Comparison of ENCODE assay signal across 8 cellular contexts in genomic region chr1:218377143-218377660, GRCh38. TPM values are rescaled to one million over a fixed set of nuclear protein-coding genes. Genes with fewer than 3 reads are reported as not detected.
A peak's percentile ranks its signal among the peaks of the same experiment; 100 is the strongest.
DNase-seq lines count a peak whose midpoint lies in the region; ATAC-seq and TF ChIP-seq lines count a peak whose summit lies in the region.

No MANE protein-coding gene starts in this region.

- H3K9me3 ChIP-seq in A673 (ENCODE audit: low read depth, low read length, poor library complexity, severe bottlenecking) (no peaks in the 10 kb centered on the region), tibial nerve (no peaks in the 10 kb centered on the region)

- DNase-seq in A673 (ENCODE audit: low spot score) (peak; percentile 76), activated B cell treated with CpG ODN at 0.5 μM for 24 hours (peak; percentile 22), dermis blood vessel endothelial cell (peak; percentile 65), NCI-H128 (lab: John Stamatoyannopoulos, UW; ENCODE audit: unreplicated experiment) (no peak), tibial nerve (ENCODE audit: low spot score in 2 of 2) (no peak)
- peak; percentile 25 to 48 for DNase-seq in stimulated activated CD4-positive, alpha-beta T cell treated with anti-CD3 and anti-CD28 coated beads, Interleukin-2, amount 100 ng/mL, for 48 hours

- intact Hi-C loops in A673 (cut with micrococcal nuclease; ENCODE audit: unreplicated experiment) (no loop called here), activated B cell treated with CpG ODN at 0.5 μM for 24 hours (cut with micrococcal nuclease) (loop anchor here (1.0 kb wide), 2 partner anchors 26 to 30 kb away; no protein-coding TSS in a partner anchor)

- peaks cover 19% of the 10 kb centered on the region for H3K4me1 Mint-ChIP-seq in activated B cell treated with CpG ODN at 0.5 μM for 24 hours

- H3K27ac ChIP-seq in A673 (ENCODE audit: low read depth, low read length, poor library complexity, severe bottlenecking) (peak overlapping the region; percentile 27), tibial nerve (no peak overlapping the region)

- no peak for TF ChIP-seq EP300 in tibial nerve (IDR thresholded peaks at IDR 0.05)

- peaks cover 15% of the 10 kb centered on the region for H3K4me1 ChIP-seq in A673 (ENCODE audit: insufficient read depth, low read length, poor library complexity, severe bottlenecking)
- H3K4me1 ChIP-seq in tibial nerve, result peaks cover 0 to 36% (median 8%) of the 10 kb centered on the region in 4 donors

- TF ChIP-seq CTCF in A673 (conservative IDR thresholded peaks at IDR 0.05; ENCODE audit: low read depth, low read length), result no peak
- TF ChIP-seq CTCF in activated B cell treated with CpG ODN at 0.5 μM for 24 hours (IDR thresholded peaks at IDR 0.05), result no peak
- no peak for TF ChIP-seq CTCF in tibial nerve (IDR thresholded peaks at IDR 0.05)

- no peak overlapping the region for H3K27ac Mint-ChIP-seq in activated B cell treated with CpG ODN at 0.5 μM for 24 hours

- WGBS in tibial nerve, 2 donors, result 52 to 55% methylated on average over 4 of the region's 4 CpGs

- no TSS peak for BruUV-seq in A673 (replicated peaks; lab: Mats Ljungman, UMichigan)

- CTCF ChIA-PET in A673 (lab: Charles Lee) (no interaction called here), activated B cell treated with CpG ODN at 0.5 μM for 24 hours (lab: Charles Lee) (interaction anchor here (0.6 to 1.0 kb wide), 2 partner anchors 11 to 25 kb away, joined by 3 read pairs; no protein-coding TSS in a partner anchor)

- no peaks in the 10 kb centered on the region for H3K36me3 Mint-ChIP-seq in activated B cell treated with CpG ODN at 0.5 μM for 24 hours (ENCODE audit: low read depth)

- TF ChIP-seq POLR2A in tibial nerve (IDR thresholded peaks at IDR 0.05), result no peak

- no peak overlapping the region for H3K4me3 Mint-ChIP-seq in activated B cell treated with CpG ODN at 0.5 μM for 24 hours

- H3K4me3 ChIP-seq in A673 (ENCODE audit: low read depth, low read length, poor library complexity, severe bottlenecking) (no peak overlapping the region), tibial nerve (no peak overlapping the region)

- no peaks in the 10 kb centered on the region for H3K36me3 ChIP-seq in A673 (ENCODE audit: insufficient read depth, low read length, poor library complexity, severe bottlenecking)
- no peaks in the 10 kb centered on the region for H3K36me3 ChIP-seq in tibial nerve

- no peaks in the 10 kb centered on the region for H3K9me3 Mint-ChIP-seq in activated B cell treated with CpG ODN at 0.5 μM for 24 hours

- POLR2A ChIA-PET in A673 (lab: Charles Lee; ENCODE audit: low non-redundant PET), result no interaction called here
- POLR2A ChIA-PET in activated B cell treated with CpG ODN at 0.5 μM for 24 hours (lab: Charles Lee), result no interaction called here

- ATAC-seq in GM19397 (IDR thresholded peaks at IDR 0.05; ENCODE audit: unreplicated experiment) (peak; percentile 65), HG03460 (IDR thresholded peaks at IDR 0.05; ENCODE audit: unreplicated experiment) (peak; percentile 74), activated B cell treated with CpG ODN at 0.5 μM for 24 hours (ENCODE audit: low read depth) (peak; percentile 91)

- H3K27me3 ChIP-seq in A673 (replicated peaks; ENCODE audit: insufficient read depth, low read depth, low read length, poor library complexity) (no peaks in the 10 kb centered on the region), tibial nerve (no peaks in the 10 kb centered on the region)

- peaks cover 3% of the 10 kb centered on the region for H3K27me3 Mint-ChIP-seq in activated B cell treated with CpG ODN at 0.5 μM for 24 hours

RNA-seq across cellular contexts. Expression of gene TGFB2, which starts 32.1 kb away (rescaled TPM):
- 1.2 and 1.4 TPM in 2 replicates for total RNA-seq in A673 (2021)
- 0.37 and 1.6 TPM in 2 replicates for total RNA-seq in activated B cell treated with CpG ODN at 0.5 μM for 24 hours
- 36.2 and 38.6 TPM in 2 replicates for total RNA-seq in dermis blood vessel endothelial cell
- 10 to 100 TPM in 1 of 4 donors, 1 to 10 TPM in 3; 7.3 to 13.5 (median 8.3) TPM for total RNA-seq in tibial nerve

Comparison
In these comparisons a context has a peak if more than half of its experiments do, and no peak if none do; other contexts are left out.
1. DNase-seq: peak in A673 (single experiment), activated B cell treated with CpG ODN at 0.5 μM for 24 hours (single experiment), dermis blood vessel endothelial cell (single experiment) and stimulated activated CD4-positive, alpha-beta T cell treated with anti-CD3 and anti-CD28 coated beads, Interleukin-2, amount 100 ng/mL, for 48 hours (2 of 2); none in NCI-H128 (single experiment) and tibial nerve (0 of 2).
2. Peak in every context shown above with its lines, with median percentiles within 50 percentile points of each other: ATAC-seq.